Comparison of ENCODE assay signal across 13 cellular contexts in the genomic region with DNA sequence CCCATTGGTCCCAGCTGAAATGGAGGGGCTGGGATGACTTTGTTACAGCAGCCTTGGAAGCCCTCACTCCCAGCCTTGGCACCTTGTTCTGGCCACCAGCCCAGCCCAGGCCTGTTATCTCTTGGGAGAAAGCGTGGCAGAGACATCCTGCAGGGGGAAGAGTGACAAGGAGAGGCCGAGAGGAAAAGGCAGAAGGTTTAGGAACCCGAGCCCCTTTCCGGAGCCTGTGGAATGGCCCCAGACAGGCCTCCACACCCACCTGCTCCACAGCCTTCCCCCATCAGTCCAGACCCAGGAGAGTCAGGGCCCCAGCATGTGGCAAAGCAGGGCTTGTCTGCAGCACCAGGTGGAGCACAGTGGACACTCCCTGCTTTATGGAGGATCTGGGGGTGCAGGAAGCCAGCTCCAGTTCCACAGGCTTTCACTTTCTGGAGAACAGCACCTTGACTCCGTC. TPM values are rescaled to one million over a fixed set of nuclear protein-coding genes. Genes with fewer than 3 reads are reported as not detected.
DNase-seq lines count a peak whose midpoint lies in the region; ATAC-seq and TF ChIP-seq lines count a peak whose summit lies in the region.
"Had no signal": no experiment of that assay in that cellular context is flagged by ENCODE, and none has a peak within 500 bp of the region (broad histone marks: within the 10 kb centered on the region; RNA-seq: fewer than 3 reads in every experiment).

No MANE protein-coding gene starts in this region.

- TF ChIP-seq POLR2A in IMR-90 (IDR thresholded peaks at IDR 0.05; ENCODE audit: low read depth, low read length), result no peak
- TF ChIP-seq POLR2A in GM18505 (IDR thresholded peaks at IDR 0.05; ENCODE audit: borderline replicate concordance, extremely low read depth, insufficient read depth, insufficient read length), result no peak

- H3K27me3 ChIP-seq in IMR-90 (ENCODE audit: control insufficient read depth, insufficient read depth, low read length), result no peaks in the 10 kb centered on the region
- H3K27me3 ChIP-seq in endodermal cell (ENCODE audit: control insufficient read depth, insufficient read depth, low read length, poor library complexity, severe bottlenecking), result no peaks in the 10 kb centered on the region
- no peaks in the 10 kb centered on the region for H3K27me3 ChIP-seq in lung (ENCODE audit: control insufficient read depth, insufficient read depth)
- H3K27me3 ChIP-seq in smooth muscle cell (ENCODE audit: low read depth), result no peaks in the 10 kb centered on the region

- 0 out of 2 replicates have a peak overlapping the region, but pooled peaks have one; percentile 40 for H2BK20ac ChIP-seq in IMR-90 (ENCODE audit: low read depth, low read length)

- H3K14ac ChIP-seq in IMR-90 (replicated peaks; ENCODE audit: low read depth, low read length), result peak overlapping the region; percentile 55

- peak overlapping the region; percentile 24 for H3K27ac ChIP-seq in IMR-90 (ENCODE audit: insufficient read depth, low read length)
- H3K27ac ChIP-seq in endodermal cell (ENCODE audit: low read depth, low read length), result no peak overlapping the region
- peak overlapping the region; percentile 47 to 82 for H3K27ac ChIP-seq in lung (ENCODE audit: low read depth in 1 of 2, low read length in 1 of 2)
- peak overlapping the region; percentile 86 for H3K27ac ChIP-seq in smooth muscle cell (ENCODE audit: low read depth)

- in situ Hi-C loops in IMR-90 (cut with MboI; ENCODE audit: low sequenced_read_pairs), result no loop called here

- peaks cover 25% of the 10 kb centered on the region for H3K9me1 ChIP-seq in IMR-90 (ENCODE audit: insufficient read depth, low read length)

- POLR2A ChIA-PET in IMR-90 (lab: Charles Lee; ENCODE audit: unreplicated experiment), result no interaction called here

- no peak overlapping the region for H2BK15ac ChIP-seq in IMR-90 (ENCODE audit: low read depth, low read length)

- CTCF ChIA-PET in IMR-90 (lab: Yijun Ruan, JAX), result no interaction called here

- H3K4me3 ChIP-seq in IMR-90 (ENCODE audit: insufficient read depth, low read depth, low read length) (no peak overlapping the region), endodermal cell (ENCODE audit: low read length) (no peak overlapping the region), lung (no peak overlapping the region), smooth muscle cell (no peak overlapping the region)

- no peaks in the 10 kb centered on the region for H3K27me3 Mint-ChIP-seq in endodermal cell (ENCODE audit: insufficient read depth)
- H3K27me3 Mint-ChIP-seq: progenitor cell of endocrine pancreas, type B pancreatic cell had no signal

- peak overlapping the region; percentile 2; the same call in 1 of the 2 replicates for H2BK120ac ChIP-seq in IMR-90 (ENCODE audit: low read depth, low read length)

- TF ChIP-seq RAD21 in IMR-90 (IDR thresholded peaks at IDR 0.05; ENCODE audit: low read length), result no peak

- no peak overlapping the region for H3K4me3 Mint-ChIP-seq in endodermal cell
- H3K4me3 Mint-ChIP-seq: type B pancreatic cell had no signal

- no peak overlapping the region for H4K5ac ChIP-seq in IMR-90 (ENCODE audit: low read depth, low read length)

- H2AFZ ChIP-seq in IMR-90 (replicated peaks; ENCODE audit: low read length, poor library complexity), result peak overlapping the region; percentile 59
- H2AFZ ChIP-seq in smooth muscle cell (ENCODE audit: low read depth), result no peak overlapping the region

- no peak overlapping the region for H3K56ac ChIP-seq in IMR-90 (ENCODE audit: extremely low read depth, insufficient read depth, low read length)

- no peak for DNase-seq in IMR-90
- DNase-seq in endodermal cell, result peak; percentile 47
- no peak for DNase-seq in lung (ENCODE audit: low spot score)
- no peak for DNase-seq in smooth muscle cell (lab: John Stamatoyannopoulos, UW; ENCODE audit: unreplicated experiment)
- DNase-seq in SHP77 treated with DMSO at 0.1 percent for 48 hours (lab: John Stamatoyannopoulos, UW), result no peak
- DNase-seq in DMS79 treated with DMSO at 0.1 percent for 48 hours (lab: John Stamatoyannopoulos, UW), result no peak
- DNase-seq: activated CD8-positive, alpha-beta memory T cell treated with anti-CD3 and anti-CD28 coated beads, Interleukin-2, amount 50 U/mL, for 4 hours; effector CD8-positive, alpha-beta T cell; NCI-H2029 treated with DMSO at 0.1 percent for 48 hours had no signal

- H3K4me1 Mint-ChIP-seq in endodermal cell, result peaks cover 15% of the 10 kb centered on the region

- peaks cover 5% of the 10 kb centered on the region for H3K9me3 Mint-ChIP-seq in endodermal cell
- H3K9me3 Mint-ChIP-seq: type B pancreatic cell had no signal

- WGBS in IMR-90 (ENCODE audit: extremely low coverage in 2 of 2, insufficient read length in 1 of 2), 2 experiments, result 43% methylated on average over 1 of the region's 5 CpGs; no CpG with 5 or more reads in 1 of the 2 experiments
- 90 to 96% methylated on average over 3 to 5 of the region's 5 CpGs for WGBS in endodermal cell (ENCODE audit: insufficient coverage in 1 of 2, insufficient read length in 1 of 2), 2 experiments
- 63 to 68% methylated on average over 5 of the region's 5 CpGs for WGBS in lung, 2 donors
- 52% methylated on average over 5 of the region's 5 CpGs for WGBS in smooth muscle cell (ENCODE audit: low lambda C conversion rate)

- peak overlapping the region in 1 of 2 experiments; percentile 45; a peak in 1 of 4 replicates for H4K8ac ChIP-seq in IMR-90 (ENCODE audit: low read depth in 2 of 2, low read length in 2 of 2)

- no peak overlapping the region for H3K23ac ChIP-seq in IMR-90 (ENCODE audit: low read depth, low read length)

- peak overlapping the region; percentile 73 for H2AK5ac ChIP-seq in IMR-90 (ENCODE audit: low read depth, low read length)

- H3K79me1 ChIP-seq in IMR-90 (ENCODE audit: low read depth in 1 of 2, low read length in 2 of 2), result peaks cover 0 to 17% of the 10 kb centered on the region in 2 experiments; a peak in 1 of 4 replicates

- peaks cover 15% of the 10 kb centered on the region for H3K36me3 Mint-ChIP-seq in endodermal cell (ENCODE audit: low read depth)
- H3K36me3 Mint-ChIP-seq: type B pancreatic cell had no signal

- H3K4me1 ChIP-seq in IMR-90 (ENCODE audit: control insufficient read depth, insufficient read depth, low read length), result peaks cover 34% of the 10 kb centered on the region
- H3K4me1 ChIP-seq in endodermal cell (ENCODE audit: control insufficient read depth, insufficient read depth, low read length), result no peaks in the 10 kb centered on the region
- H3K4me1 ChIP-seq in lung (ENCODE audit: control insufficient read depth in 2 of 2, insufficient read depth in 2 of 2, low read length in 2 of 2), result peaks cover 5 to 37% of the 10 kb centered on the region in 2 donors
- H3K4me1 ChIP-seq in smooth muscle cell (ENCODE audit: low read depth), result peaks cover 12% of the 10 kb centered on the region

- BruUV-seq in IMR-90 (replicated peaks; lab: Mats Ljungman, UMichigan), result no TSS peak

- H3K18ac ChIP-seq in IMR-90 (ENCODE audit: low read depth, low read length), result no peak overlapping the region

- H3F3A ChIP-seq in smooth muscle cell (ENCODE audit: low read depth), result no peaks in the 10 kb centered on the region

- H3K4me2 ChIP-seq in IMR-90 (ENCODE audit: low read depth, low read length) (0 out of 2 replicates have a peak overlapping the region, but pooled peaks have one; percentile 12), smooth muscle cell (peak overlapping the region; percentile 31)

- no peak for TF ChIP-seq CTCF in IMR-90 (conservative IDR thresholded peaks at IDR 0.05; ENCODE audit: low read depth, low read length)
- TF ChIP-seq CTCF in endodermal cell (conservative IDR thresholded peaks at IDR 0.05), result no peak
- no peak for TF ChIP-seq CTCF in lung (IDR thresholded peaks at IDR 0.05; ENCODE audit: control extremely low read depth, extremely low read depth)
- TF ChIP-seq CTCF in smooth muscle cell (IDR thresholded peaks at IDR 0.05; ENCODE audit: borderline replicate concordance, insufficient read depth, poor library complexity, severe bottlenecking), result no peak

- H3K9me3 ChIP-seq in IMR-90 (ENCODE audit: control insufficient read depth, insufficient read depth, low read length), result no peaks in the 10 kb centered on the region
- no peaks in the 10 kb centered on the region for H3K9me3 ChIP-seq in endodermal cell (ENCODE audit: control insufficient read depth, low read length)
- H3K9me3 ChIP-seq in lung (ENCODE audit: control insufficient read depth in 2 of 2, insufficient read depth in 1 of 2, low read length in 1 of 2), result no peaks in the 10 kb centered on the region
- no peaks in the 10 kb centered on the region for H3K9me3 ChIP-seq in smooth muscle cell (replicated peaks; ENCODE audit: low read depth)

- peak overlapping the region; percentile 53; the same call in 1 of the 2 replicates for H4K91ac ChIP-seq in IMR-90 (ENCODE audit: insufficient read depth, low read depth, low read length)

- no peaks in the 10 kb centered on the region for H3K79me2 ChIP-seq in smooth muscle cell (ENCODE audit: low read depth)

- intact Hi-C loops in IMR-90 (cut with micrococcal nuclease), result no loop called here

- H3K9ac ChIP-seq in IMR-90 (ENCODE audit: low read depth, low read length) (0 out of 2 replicates have a peak overlapping the region, but pooled peaks have one; percentile 2), endodermal cell (ENCODE audit: extremely low read depth, low read length, poor library complexity, severe bottlenecking) (no peak overlapping the region), smooth muscle cell (ENCODE audit: low read depth) (no peak overlapping the region)

- H3K27ac Mint-ChIP-seq in endodermal cell, result no peak overlapping the region
- H3K27ac Mint-ChIP-seq: progenitor cell of endocrine pancreas, type B pancreatic cell had no signal

- H3K4ac ChIP-seq in IMR-90 (ENCODE audit: low read depth, low read length), result peak overlapping the region; percentile 56

- H3K36me3 ChIP-seq in IMR-90 (ENCODE audit: control insufficient read depth, insufficient read depth, low read length) (peaks cover 26% of the 10 kb centered on the region), endodermal cell (ENCODE audit: control insufficient read depth, insufficient read depth, low read length) (peaks cover 26% of the 10 kb centered on the region), lung (ENCODE audit: control insufficient read depth in 2 of 2, insufficient read depth in 2 of 2, low read length in 2 of 2) (peaks cover 0 to 12% of the 10 kb centered on the region in 2 donors), smooth muscle cell (ENCODE audit: low read depth) (no peaks in the 10 kb centered on the region)

- peak overlapping the region; percentile 9 for H2BK5ac ChIP-seq in IMR-90 (ENCODE audit: low read depth, low read length, poor library complexity, severe bottlenecking)

- dilution Hi-C loops in IMR-90 (cut with HindIII; ENCODE audit: low sequenced_read_pairs, unreplicated experiment), result no loop called here

- H4K20me1 ChIP-seq in IMR-90 (ENCODE audit: insufficient read depth, low read length), result no peaks in the 10 kb centered on the region
- no peaks in the 10 kb centered on the region for H4K20me1 ChIP-seq in smooth muscle cell (ENCODE audit: low read depth)

- peak overlapping the region; percentile 60 for H2AK9ac ChIP-seq in IMR-90 (replicated peaks; ENCODE audit: low read depth, low read length, poor library complexity)

- ATAC-seq in IMR-90 (ENCODE audit: low read depth) (peak; percentile 10), lung (ENCODE audit: insufficient read depth, low FRiP score) (no peak), GM18505 (IDR thresholded peaks at IDR 0.05; ENCODE audit: unreplicated experiment) (no peak), HG02759 (IDR thresholded peaks at IDR 0.05; ENCODE audit: unreplicated experiment) (no peak)

RNA-seq across cellular contexts. Expression of a gene that starts 24.1 kb away (rescaled TPM):
- total RNA-seq in IMR-90 (2012; rRNA removed) (25.5 and 30.0 TPM in 2 replicates), endodermal cell (10 to 100 TPM; 27.7 to 32.7 TPM), lung (100 to 1,000 TPM; 136 to 173 TPM), smooth muscle cell (64.1 and 78.8 TPM in 2 replicates)
- polyA plus RNA-seq in IMR-90 (2012; rRNA removed) (124 and 126 TPM in 2 replicates), lung (100 to 1,000 TPM in 1 of 2 donors, 10 to 100 TPM in 1; 81.5 to 104 TPM), smooth muscle cell (77.8 and 78.0 TPM in 2 replicates)
- polyA plus RNA-seq in IMR-90 (2012; cell fraction: cytosol; rRNA removed), result 102 and 174 TPM in 2 replicates
- polyA plus RNA-seq in IMR-90 (2012; cell fraction: nucleus; rRNA removed; ENCODE audit: low replicate concordance), result 82.9 and 135 TPM in 2 replicates
- polyA plus RNA-seq in endodermal cell (2013, experiment 1 of 2), result 55.6 TPM
- polyA plus RNA-seq in endodermal cell (2013, experiment 2 of 2), result 46.3 TPM
